Comparison of ENCODE assay signal across 8 cellular contexts in genomic region chr22:44658371-44658953, GRCh38. TPM values are rescaled to one million over a fixed set of nuclear protein-coding genes. Genes with fewer than 3 reads are reported as not detected.
DNase-seq lines count a peak whose midpoint lies in the region; ATAC-seq and TF ChIP-seq lines count a peak whose summit lies in the region.
"Had no signal": no experiment of that assay in that cellular context is flagged by ENCODE, and none has a peak within 500 bp of the region (broad histone marks: within the 10 kb centered on the region; RNA-seq: fewer than 3 reads in every experiment).

No MANE protein-coding gene starts in this region.

- intact Hi-C loops in stomach (cut with DNase I; ENCODE audit: low total_unique reads) = no loop called here

- CTCF ChIA-PET in HEK293T (lab: Yijun Ruan, JAX) = interaction anchor here (0.6 to 1.4 kb wide), 2 partner anchors 11 to 12 kb away, joined by 4 to 6 read pairs; no protein-coding TSS in a partner anchor

- no peak overlapping the region for H3K4me3 ChIP-seq in stomach

- ATAC-seq in GM21526 (IDR thresholded peaks at IDR 0.05; ENCODE audit: low FRiP score, unreplicated experiment) (no peak), GM21528 (IDR thresholded peaks at IDR 0.05; ENCODE audit: low FRiP score, unreplicated experiment) (no peak)
- ATAC-seq: activated CD4-positive, alpha-beta T cell treated with anti-CD3 and anti-CD28 coated beads for 36 hours had no signal

- no peak for TF ChIP-seq EP300 in stomach (IDR thresholded peaks at IDR 0.05)

- TF ChIP-seq POLR2A in stomach (IDR thresholded peaks at IDR 0.05) = no peak

- H3K27me3 ChIP-seq in stomach = peaks cover 0 to 11% (median 0%) of the 10 kb centered on the region in 3 donors

- 0 to 47% (median 45%) methylated on average over 3 to 14 of the region's 14 CpGs for WGBS in stomach, 5 donors

- no peak for DNase-seq in HEK293T (ENCODE audit: extremely low spot score)
- peak; percentile 32 for DNase-seq in brain pericyte (ENCODE audit: low read depth, low spot score)
- DNase-seq in hypothalamus (lab: John Stamatoyannopoulos, UW) = peak in 32 of 51 donors; percentile 17 to 84 (median 64)
- DNase-seq in stomach = no peak
- DNase-seq in activated CD4-positive, alpha-beta T cell treated with anti-CD3 and anti-CD28 coated beads for 1 hour = no peak
- DNase-seq: activated CD4-positive, alpha-beta T cell treated with anti-CD3 and anti-CD28 coated beads for 36 hours had no signal

- no peak for TF ChIP-seq CTCF in stomach (IDR thresholded peaks at IDR 0.05)

- peak overlapping the region; percentile 39 to 81 (median 76) for H3K27ac ChIP-seq in stomach

- peaks cover 12 to 21% (median 17%) of the 10 kb centered on the region in 4 donors for H3K4me1 ChIP-seq in stomach

- H3K9me3 ChIP-seq in stomach = no peaks in the 10 kb centered on the region

- no peaks in the 10 kb centered on the region for H3K36me3 ChIP-seq in stomach

- POLR2A ChIA-PET in HEK293T (lab: Yijun Ruan, JAX) = interaction anchor here (0.9 to 1.0 kb wide), 2 partner anchors 8 to 12 kb away, joined by 3 read pairs; no protein-coding TSS in a partner anchor

TF ChIP-seq in HEK293T, 16 proteins besides CTCF, POLR2A, EP300 and RAD21:
- TF ChIP-seq L3MBTL2 (conservative IDR thresholded peaks at IDR 0.05) (peak; percentile 54), BHLHE40 (IDR thresholded peaks at IDR 0.05; ENCODE audit: borderline replicate concordance) (no peak)

RNA-seq across cellular contexts. Expression of gene PRR5, which starts 43.5 kb away (rescaled TPM):
- total RNA-seq in stomach = 10 to 100 TPM in 3 of 5 donors, 1 to 10 TPM in 1, not detected in 1; 8.3 to 36.5 (median 26.9) TPM
- polyA plus RNA-seq in stomach = 10 to 100 TPM; 13.3 to 17.9 (median 16.1) TPM

Comparison
In these comparisons a context has a peak if more than half of its experiments do, and no peak if none do; other contexts are left out.
1. DNase-seq: peak in brain pericyte (single experiment) and hypothalamus (32 of 51); none in HEK293T (single experiment), stomach (single experiment) and activated CD4-positive, alpha-beta T cell treated with anti-CD3 and anti-CD28 coated beads for 1 hour (single experiment).